ENCODE assay signal across 1 cellular context in the genomic region with DNA sequence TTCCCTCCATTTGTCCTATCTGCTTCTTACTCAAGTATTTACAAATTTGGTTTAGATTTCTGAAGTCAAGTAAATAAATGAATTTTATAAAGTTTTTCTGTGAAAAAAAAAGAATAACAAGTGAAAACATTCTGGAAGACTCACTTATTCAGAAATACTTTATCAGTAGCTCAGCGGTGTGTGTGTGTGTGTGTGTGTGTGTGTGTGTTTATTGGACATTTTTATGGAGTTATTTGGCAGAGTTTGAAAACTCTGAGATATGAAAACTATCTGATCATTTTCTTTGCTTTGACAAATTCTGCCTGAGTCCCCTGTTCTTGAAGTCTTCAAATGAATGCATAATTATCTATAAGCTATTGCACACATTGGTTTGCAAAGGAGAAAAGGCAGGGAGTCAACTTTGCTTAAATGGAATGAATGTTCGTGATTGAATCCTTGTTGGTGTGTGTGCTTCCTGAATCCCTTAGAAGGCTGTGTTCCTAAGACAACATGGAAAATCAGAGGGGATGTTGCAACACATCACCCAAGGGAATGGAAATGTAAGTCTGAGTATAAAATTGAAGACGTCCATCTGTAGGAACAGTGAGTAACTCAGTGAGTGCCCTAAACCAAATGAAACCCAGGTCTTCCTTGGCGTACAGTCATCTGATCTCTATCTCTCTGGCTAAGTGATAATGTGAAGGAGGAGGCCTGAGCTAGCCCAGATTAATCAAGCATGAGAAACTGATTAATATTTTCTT.
TF ChIP-seq lines count a peak whose summit lies in the region.

No MANE protein-coding gene starts in this region.

TF ChIP-seq in liver, 16 proteins besides CTCF, POLR2A, EP300 and RAD21 (continued from another document):
- TF ChIP-seq, protein P1, sequence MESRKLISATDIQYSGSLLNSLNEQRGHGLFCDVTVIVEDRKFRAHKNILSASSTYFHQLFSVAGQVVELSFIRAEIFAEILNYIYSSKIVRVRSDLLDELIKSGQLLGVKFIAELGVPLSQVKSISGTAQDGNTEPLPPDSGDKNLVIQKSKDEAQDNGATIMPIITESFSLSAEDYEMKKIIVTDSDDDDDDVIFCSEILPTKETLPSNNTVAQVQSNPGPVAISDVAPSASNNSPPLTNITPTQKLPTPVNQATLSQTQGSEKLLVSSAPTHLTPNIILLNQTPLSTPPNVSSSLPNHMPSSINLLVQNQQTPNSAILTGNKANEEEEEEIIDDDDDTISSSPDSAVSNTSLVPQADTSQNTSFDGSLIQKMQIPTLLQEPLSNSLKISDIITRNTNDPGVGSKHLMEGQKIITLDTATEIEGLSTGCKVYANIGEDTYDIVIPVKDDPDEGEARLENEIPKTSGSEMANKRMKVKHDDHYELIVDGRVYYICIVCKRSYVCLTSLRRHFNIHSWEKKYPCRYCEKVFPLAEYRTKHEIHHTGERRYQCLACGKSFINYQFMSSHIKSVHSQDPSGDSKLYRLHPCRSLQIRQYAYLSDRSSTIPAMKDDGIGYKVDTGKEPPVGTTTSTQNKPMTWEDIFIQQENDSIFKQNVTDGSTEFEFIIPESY (IDR thresholded peaks at IDR 0.05) = no peak
